In genomic region chr5:179323026-179323571, GRCh38 we compare ENCODE assay signal across 25 cellular contexts. TPM values are rescaled to one million over a fixed set of nuclear protein-coding genes. Genes with fewer than 3 reads are reported as not detected.
DNase-seq lines count a peak whose midpoint lies in the region; ATAC-seq and TF ChIP-seq lines count a peak whose summit lies in the region.
"Had no signal": no experiment of that assay in that cellular context is flagged by ENCODE, and none has a peak within 500 bp of the region (broad histone marks: within the 10 kb centered on the region; RNA-seq: fewer than 3 reads in every experiment).

No MANE protein-coding gene starts in this region.

- no peak overlapping the region for H3K27ac Mint-ChIP-seq in endothelial cell (ENCODE audit: unreplicated experiment)
- H3K27ac Mint-ChIP-seq: activated B cell treated with CpG ODN at 0.5 μM for 24 hours; activated naive CD8-positive, alpha-beta T cell treated with anti-CD3 and anti-CD28 coated beads for 36 hours; activated T-helper 1 cell treated with anti-CD3 and anti-CD28 coated beads, Interleukin-12 subunit alpha, Interleukin-12 subunit beta, Interleukin-2, Interleukin-4 antibody, amounts not matched to agents 30 ng/mL and 10 ng/mL and 1 ng/mL, durations not matched to agents 14 hours and 24 hours and 36 hours had no signal

- no peak overlapping the region for H3K4me3 ChIP-seq in left lung
- H3K4me3 ChIP-seq in suprapubic skin, result no peak overlapping the region
- H3K4me3 ChIP-seq in SJCRH30, result no peak overlapping the region
- H3K4me3 ChIP-seq: gastroesophageal sphincter, SJSA1, stomach, upper lobe of left lung had no signal

- no peak for TF ChIP-seq EP300 in suprapubic skin (IDR thresholded peaks at IDR 0.05)

- no peaks in the 10 kb centered on the region for H3K36me3 ChIP-seq in left lung
- no peaks in the 10 kb centered on the region for H3K36me3 ChIP-seq in suprapubic skin
- no peaks in the 10 kb centered on the region for H3K36me3 ChIP-seq in SJCRH30
- H3K36me3 ChIP-seq: gastroesophageal sphincter, SJSA1, stomach, upper lobe of left lung had no signal

- H3K4me3 Mint-ChIP-seq in endothelial cell (ENCODE audit: unreplicated experiment), result no peak overlapping the region
- H3K4me3 Mint-ChIP-seq: activated B cell treated with CpG ODN at 0.5 μM for 24 hours; activated naive CD8-positive, alpha-beta T cell treated with anti-CD3 and anti-CD28 coated beads for 36 hours; activated T-helper 1 cell treated with anti-CD3 and anti-CD28 coated beads, Interleukin-12 subunit alpha, Interleukin-12 subunit beta, Interleukin-2, Interleukin-4 antibody, amounts not matched to agents 30 ng/mL and 10 ng/mL and 1 ng/mL, durations not matched to agents 14 hours and 24 hours and 36 hours; neural crest cell had no signal

- H3K27me3 ChIP-seq in left lung (peaks cover 0 to 49% of the 10 kb centered on the region in 2 donors), suprapubic skin (peaks cover 10% of the 10 kb centered on the region), SJCRH30 (no peaks in the 10 kb centered on the region)
- H3K27me3 ChIP-seq: SJSA1, upper lobe of left lung had no signal

- no peaks in the 10 kb centered on the region for H3K9me3 Mint-ChIP-seq in endothelial cell (ENCODE audit: unreplicated experiment)
- H3K9me3 Mint-ChIP-seq: activated B cell treated with CpG ODN at 0.5 μM for 24 hours; activated naive CD8-positive, alpha-beta T cell treated with anti-CD3 and anti-CD28 coated beads for 36 hours; activated T-helper 1 cell treated with anti-CD3 and anti-CD28 coated beads, Interleukin-12 subunit alpha, Interleukin-12 subunit beta, Interleukin-2, Interleukin-4 antibody, amounts not matched to agents 30 ng/mL and 10 ng/mL and 1 ng/mL, durations not matched to agents 14 hours and 24 hours and 36 hours; neural crest cell had no signal

- no CpG with 5 or more reads among the region's 7 CpGs for WGBS in suprapubic skin

- peaks cover 0 to 11% of the 10 kb centered on the region in 2 donors for H3K4me1 ChIP-seq in left lung
- H3K4me1 ChIP-seq in suprapubic skin, result peaks cover 11% of the 10 kb centered on the region
- H3K4me1 ChIP-seq in SJCRH30, result no peaks in the 10 kb centered on the region
- H3K4me1 ChIP-seq: SJSA1, stomach had no signal

- peaks cover 6% of the 10 kb centered on the region for H3K4me1 Mint-ChIP-seq in endothelial cell (ENCODE audit: unreplicated experiment)
- H3K4me1 Mint-ChIP-seq: activated B cell treated with CpG ODN at 0.5 μM for 24 hours; activated naive CD8-positive, alpha-beta T cell treated with anti-CD3 and anti-CD28 coated beads for 36 hours had no signal

- H3K27me3 Mint-ChIP-seq in endothelial cell (ENCODE audit: unreplicated experiment), result peaks cover 8% of the 10 kb centered on the region

- H3K9me3 ChIP-seq in left lung (no peaks in the 10 kb centered on the region), suprapubic skin (no peaks in the 10 kb centered on the region), SJCRH30 (replicated peaks) (no peaks in the 10 kb centered on the region)
- H3K9me3 ChIP-seq: gastroesophageal sphincter, stomach, upper lobe of left lung had no signal

- peak; percentile 2 for DNase-seq in activated CD8-positive, alpha-beta memory T cell treated with anti-CD3 and anti-CD28 coated beads, Interleukin-2, amount 50 U/mL, for 4 hours
- no peak for DNase-seq in activated CD8-positive, alpha-beta memory T cell treated with anti-CD3 and anti-CD28 coated beads for 24 hours
- DNase-seq in NCI-H1092 treated with DMSO at 0.1 percent for 48 hours (lab: John Stamatoyannopoulos, UW), result peak; percentile 61
- DNase-seq in left lung, result peak; percentile 30 to 45
- DNase-seq in suprapubic skin (ENCODE audit: low spot score in 2 of 2), result peak; percentile 29 to 54
- DNase-seq in HuH-7 (ENCODE audit: low spot score), result no peak
- no peak for DNase-seq in SJCRH30
- DNase-seq in endothelial cell (ENCODE audit: low spot score), result no peak
- DNase-seq: ACHN; activated B cell treated with CpG ODN at 0.5 μM for 24 hours; activated naive CD8-positive, alpha-beta T cell treated with anti-CD3 and anti-CD28 coated beads for 36 hours; DMS153; effector CD4-positive, alpha-beta T cell; kidney glomerular epithelial cell; NCI-H146; NCI-H774; stimulated activated CD4-positive, alpha-beta T cell treated with anti-CD3 and anti-CD28 coated beads, Interleukin-12 subunit alpha, Interleukin-12 subunit beta, amount 100 ng/mL, for 4 hours; stomach had no signal

- no peak for ATAC-seq in left lung
- ATAC-seq: gastroesophageal sphincter had no signal

- H3K36me3 Mint-ChIP-seq in endothelial cell (ENCODE audit: low read depth, unreplicated experiment), result peaks cover 3% of the 10 kb centered on the region
- H3K36me3 Mint-ChIP-seq: activated naive CD8-positive, alpha-beta T cell treated with anti-CD3 and anti-CD28 coated beads for 36 hours had no signal

- intact Hi-C loops in left lung (cut with DNase I), result no loop called here

- TF ChIP-seq CTCF in left lung (IDR thresholded peaks at IDR 0.05) (no peak), suprapubic skin (IDR thresholded peaks at IDR 0.05) (no peak), endothelial cell (IDR thresholded peaks at IDR 0.05; ENCODE audit: unreplicated experiment) (no peak)

- H3K27ac ChIP-seq in left lung (no peak overlapping the region), suprapubic skin (no peak overlapping the region), SJCRH30 (no peak overlapping the region)
- H3K27ac ChIP-seq: gastroesophageal sphincter, SJSA1, stomach had no signal

- TF ChIP-seq POLR2A in suprapubic skin (IDR thresholded peaks at IDR 0.05), result no peak

RNA-seq across cellular contexts. Expression of gene ADAMTS2, which starts 22.2 kb away (rescaled TPM):
- total RNA-seq in left lung (10 to 100 TPM; 51.6 to 68.2 TPM), suprapubic skin (1 to 10 TPM; 3.1 to 5.5 (median 4.3) TPM), endothelial cell (ENCODE audit: unreplicated experiment) (1.5 TPM)
- total RNA-seq in SJCRH30 (2014; rRNA removed; shearing (Covaris generic)), result not detected in 2 replicates
- total RNA-seq: activated B cell treated with CpG ODN at 0.5 μM for 24 hours; activated naive CD8-positive, alpha-beta T cell treated with anti-CD3 and anti-CD28 coated beads for 36 hours; activated T-helper 1 cell treated with anti-CD3 and anti-CD28 coated beads, Interleukin-12 subunit alpha, Interleukin-12 subunit beta, Interleukin-2, Interleukin-4 antibody, amounts not matched to agents 30 ng/mL and 10 ng/mL and 1 ng/mL, durations not matched to agents 14 hours and 24 hours and 36 hours; pulmonary artery endothelial cell; T-helper 2 cell treated with Interferon-gamma antibody and Interleukin-4, amounts not matched to agents 100 ng/mL and 5 ng/mL, for 36 hours had no signal

Comparison
In these comparisons a context has a peak if more than half of its experiments do, and no peak if none do; other contexts are left out.
1. DNase-seq: peak in activated CD8-positive, alpha-beta memory T cell treated with anti-CD3 and anti-CD28 coated beads, Interleukin-2, amount 50 U/mL, for 4 hours (single experiment), NCI-H1092 treated with DMSO at 0.1 percent for 48 hours (single experiment), left lung (2 of 2) and suprapubic skin (2 of 2); none in activated CD8-positive, alpha-beta memory T cell treated with anti-CD3 and anti-CD28 coated beads for 24 hours (single experiment), HuH-7 (single experiment), SJCRH30 (0 of 2) and endothelial cell (single experiment).
2. RNA of gene ADAMTS2, which starts 22.2 kb away (total RNA-seq): 51.6 to 68.2 TPM in left lung; 3.1 to 5.5 TPM in suprapubic skin, 1.5 TPM in endothelial cell (single experiment) and not detected in SJCRH30; every median in the first group is over 4 times any median in the second.